8 cellular contexts compared by ENCODE assay signal in the genomic region with DNA sequence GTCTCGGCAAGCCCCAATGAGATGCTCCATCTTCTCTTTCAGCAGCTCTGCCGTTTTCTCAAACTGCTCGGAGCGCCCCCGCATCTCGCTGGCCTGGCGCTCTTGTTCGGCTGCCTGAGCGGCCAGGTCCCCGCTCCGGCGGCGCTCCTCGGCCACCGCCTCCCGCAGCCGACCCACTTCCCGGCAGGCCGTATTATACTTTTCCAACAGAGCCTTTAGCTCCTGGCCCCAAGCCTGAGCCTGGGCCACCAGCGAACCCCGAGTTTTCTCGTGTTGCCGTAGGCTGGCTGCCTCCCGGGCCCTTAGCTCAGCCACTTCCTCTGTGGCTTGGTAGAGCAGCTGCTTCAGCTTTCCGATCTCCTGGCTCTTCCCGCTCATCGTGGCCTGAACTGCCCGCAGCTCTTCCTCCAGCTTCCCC. TPM values are rescaled to one million over a fixed set of nuclear protein-coding genes. Genes with fewer than 3 reads are reported as not detected.
DNase-seq lines count a peak whose midpoint lies in the region; ATAC-seq and TF ChIP-seq lines count a peak whose summit lies in the region.

No MANE protein-coding gene starts in this region.

- H3K27ac ChIP-seq in cingulate gyrus (ENCODE audit: low read depth, low read length) (peak overlapping the region; percentile 41), RWPE1 (no peak overlapping the region)

- DNase-seq in GF-D8 (lab: John Stamatoyannopoulos, UW) (peak; percentile 28), UCSD-AML1 (lab: John Stamatoyannopoulos, UW; ENCODE audit: unreplicated experiment) (peak; percentile 59), left colon (peak in 1 of 2 donors; percentile 41), RWPE1 (ENCODE audit: low spot score) (no peak)
- peak; percentile 38 to 47 for DNase-seq in stimulated activated CD4-positive, alpha-beta T cell treated with anti-CD3 and anti-CD28 coated beads, Interleukin-2, amount 100 ng/mL, for 24 hours

- no peak for TF ChIP-seq CTCF in RWPE1 (conservative IDR thresholded peaks at IDR 0.05; ENCODE audit: low read depth)

- POLR2A ChIA-PET in RWPE1 (lab: Yijun Ruan, JAX; ENCODE audit: low non-redundant PET): no interaction called here

- ATAC-seq in left colon: peak; percentile 51
- ATAC-seq in GM18868 (IDR thresholded peaks at IDR 0.05; ENCODE audit: unreplicated experiment): no peak
- ATAC-seq in HG03159 (IDR thresholded peaks at IDR 0.05; ENCODE audit: unreplicated experiment): no peak

- intact Hi-C loops in left colon (cut with DNase I, micrococcal nuclease): no loop called here

- CTCF ChIA-PET in RWPE1 (lab: Yijun Ruan, JAX): interaction anchor here (0.6 to 2.1 kb wide), 2 partner anchors 27 to 147 kb away, joined by 4 to 9 read pairs; a partner anchor contains a TSS

RNA-seq across cellular contexts. Expression of a gene that starts 13.1 kb away (rescaled TPM):
- total RNA-seq in left colon: 10 to 100 TPM; 11.0 to 11.4 TPM

RNA-seq across cellular contexts. Expression of a gene that starts 13.7 kb away (rescaled TPM):
- under 1 TPM; 0.12 to 0.53 TPM for total RNA-seq in left colon

RNA-seq across cellular contexts. Expression of a gene that starts 26.6 kb away (rescaled TPM):
- 1 to 10 TPM; 1.3 TPM for total RNA-seq in left colon

RNA-seq across cellular contexts. Expression of a gene that starts 37.8 kb away (rescaled TPM):
- 1 to 10 TPM in 1 of 2 donors, under 1 TPM in 1; 0.84 to 1.7 TPM for total RNA-seq in left colon

RNA-seq across cellular contexts. Expression of a gene that starts 46.5 kb away (rescaled TPM):
- 10 to 100 TPM; 33.8 to 37.1 TPM for total RNA-seq in left colon
